Comparison of ENCODE assay signal across 39 cellular contexts in genomic region chr9:113328045-113328782, GRCh38. TPM values are rescaled to one million over a fixed set of nuclear protein-coding genes. Genes with fewer than 3 reads are reported as not detected.
"Had no signal": no experiment of that assay in that cellular context is flagged by ENCODE, and none has a peak within 500 bp of the region (broad histone marks: within the 10 kb centered on the region; RNA-seq: fewer than 3 reads in every experiment).

No MANE protein-coding gene starts in this region.

- H3K4me3 Mint-ChIP-seq: activated B cell treated with CpG ODN at 0.5 μM for 24 hours; activated CD8-positive, alpha-beta T cell treated with anti-CD3 and anti-CD28 coated beads for 36 hours; activated naive CD8-positive, alpha-beta T cell; activated T-cell treated with anti-CD3 and anti-CD28 coated beads, Interleukin-2, amount 50 U/mL, for 4 hours; activated T-helper 17 cell treated with anti-CD3 and anti-CD28 coated beads, Interleukin-2, amount 50 U/mL, for 72 hours; T-helper 17 cell; T-helper 2 cell treated with Interferon-gamma antibody and Interleukin-4, amounts not matched to agents 5 μg/mL and 100 μg/mL, for 36 hours had no signal

- FAIRE-seq: astrocyte, bronchial epithelial cell, colon, endometrium had no signal

- H3K9me3 Mint-ChIP-seq: activated B cell treated with CpG ODN at 0.5 μM for 24 hours; activated CD8-positive, alpha-beta T cell treated with anti-CD3 and anti-CD28 coated beads for 36 hours; activated T-cell treated with anti-CD3 and anti-CD28 coated beads, Interleukin-2, amount 50 U/mL, for 4 hours; activated T-helper 17 cell treated with anti-CD3 and anti-CD28 coated beads, Interleukin-2, amount 50 U/mL, for 72 hours; T-helper 2 cell treated with Interferon-gamma antibody and Interleukin-4, amounts not matched to agents 5 μg/mL and 100 μg/mL, for 36 hours had no signal

- H3K27me3 Mint-ChIP-seq: activated B cell treated with CpG ODN at 0.5 μM for 24 hours; activated CD8-positive, alpha-beta T cell treated with anti-CD3 and anti-CD28 coated beads for 36 hours; activated naive CD8-positive, alpha-beta T cell; activated T-helper 17 cell treated with anti-CD3 and anti-CD28 coated beads, Interleukin-2, amount 50 U/mL, for 72 hours had no signal

- H3K27me3 ChIP-seq: brain microvascular endothelial cell, esophagus squamous epithelium, gastroesophageal sphincter had no signal

- ATAC-seq: activated CD4-positive, CD25-positive, alpha-beta regulatory T cell treated with anti-CD3 and anti-CD28 coated beads, Interleukin-2, amount 50 U/mL, for 24 hours; activated CD8-positive, alpha-beta T cell treated with anti-CD3 and anti-CD28 coated beads for 36 hours; activated T-cell treated with anti-CD3 and anti-CD28 coated beads, Interleukin-2, amount 50 U/mL, for 4 hours; activated T-helper 17 cell treated with anti-CD3 and anti-CD28 coated beads, Interleukin-2, amount 50 U/mL, for 72 hours; gastroesophageal sphincter; T-helper 17 cell had no signal

- H3K36me3 ChIP-seq: brain microvascular endothelial cell, WERI-Rb-1 had no signal

- H3K4me1 Mint-ChIP-seq: activated B cell treated with CpG ODN at 0.5 μM for 24 hours; activated T-helper 17 cell treated with anti-CD3 and anti-CD28 coated beads, Interleukin-2, amount 50 U/mL, for 72 hours; T-helper 17 cell had no signal

- H3K27ac Mint-ChIP-seq: activated B cell treated with CpG ODN at 0.5 μM for 24 hours; activated CD8-positive, alpha-beta T cell treated with anti-CD3 and anti-CD28 coated beads for 36 hours; activated naive CD8-positive, alpha-beta T cell; activated T-helper 17 cell treated with anti-CD3 and anti-CD28 coated beads, Interleukin-2, amount 50 U/mL, for 72 hours; T-helper 17 cell; T-helper 2 cell treated with Interferon-gamma antibody and Interleukin-4, amounts not matched to agents 5 μg/mL and 100 μg/mL, for 36 hours had no signal

- H3K4me3 ChIP-seq: esophagus squamous epithelium, gastroesophageal sphincter had no signal

- DNase-seq: activated B cell treated with CpG ODN at 0.5 μM for 24 hours; activated CD4-positive, alpha-beta T cell treated with anti-CD3 and anti-CD28 coated beads for 48 hours; activated CD4-positive, alpha-beta T cell treated with anti-CD3 and anti-CD28 coated beads, Interleukin-2, amount 50 U/mL, for 1 hour; activated CD4-positive, alpha-beta T cell treated with anti-CD3 and anti-CD28 coated beads, Interleukin-2, amount 50 U/mL, for 48 hours; activated CD8-positive, alpha-beta memory T cell treated with anti-CD3 and anti-CD28 coated beads for 24 hours; activated CD8-positive, alpha-beta T cell treated with anti-CD3 and anti-CD28 coated beads for 36 hours; activated effector memory CD4-positive, alpha-beta T cell treated with Interleukin-2 at 50 U/mL for 16 hours; activated gamma-delta T cell treated with Interleukin-2 at 50 U/mL for 16 hours; activated naive CD4-positive, alpha-beta T cell treated with anti-CD3 and anti-CD28 coated beads, Interleukin-2, amount 50 U/mL, for 16 hours; activated naive CD4-positive, alpha-beta T cell treated with Interleukin-2 at 50 U/mL for 16 hours; activated T-cell treated with anti-CD3 and anti-CD28 coated beads, Interleukin-2, amount 50 U/mL, for 4 hours; amniotic stem cell; anterior cingulate cortex; brain microvascular endothelial cell; caudate nucleus; cortex of kidney; dermis blood vessel endothelial cell; effector CD8-positive, alpha-beta T cell; esophagus squamous epithelium; foreskin melanocyte; T-helper 1 cell; T-helper 17 cell; T1000; WERI-Rb-1 had no signal

- H3K27ac ChIP-seq: brain microvascular endothelial cell, epithelial cell of prostate, esophagus squamous epithelium, gastroesophageal sphincter, WERI-Rb-1 had no signal

- H3K9me3 ChIP-seq: esophagus squamous epithelium, gastroesophageal sphincter had no signal

- H3K4me1 ChIP-seq: esophagus squamous epithelium, gastroesophageal sphincter had no signal

RNA-seq across cellular contexts. Expression of gene BSPRY, which starts 21.1 kb away (rescaled TPM):
- total RNA-seq: chondrocyte, dermis blood vessel endothelial cell, endothelial cell of umbilical vein, fibroblast of lung, fibroblast of villous mesenchyme, glomerular endothelial cell had no signal
- polyA plus RNA-seq: endothelial cell of umbilical vein, fibroblast of lung had no signal

RNA-seq across cellular contexts. Expression of gene RNF183, which starts 25.0 kb away (rescaled TPM):
- total RNA-seq: activated B cell treated with CpG ODN at 0.5 μM for 24 hours, astrocyte, chondrocyte, dermis blood vessel endothelial cell, endothelial cell of umbilical vein, fibroblast of lung, fibroblast of villous mesenchyme, glomerular endothelial cell, T-helper 17 cell had no signal
- polyA plus RNA-seq: endothelial cell of umbilical vein, fibroblast of lung had no signal
